4 cellular contexts compared by ENCODE assay signal in the genomic region with DNA sequence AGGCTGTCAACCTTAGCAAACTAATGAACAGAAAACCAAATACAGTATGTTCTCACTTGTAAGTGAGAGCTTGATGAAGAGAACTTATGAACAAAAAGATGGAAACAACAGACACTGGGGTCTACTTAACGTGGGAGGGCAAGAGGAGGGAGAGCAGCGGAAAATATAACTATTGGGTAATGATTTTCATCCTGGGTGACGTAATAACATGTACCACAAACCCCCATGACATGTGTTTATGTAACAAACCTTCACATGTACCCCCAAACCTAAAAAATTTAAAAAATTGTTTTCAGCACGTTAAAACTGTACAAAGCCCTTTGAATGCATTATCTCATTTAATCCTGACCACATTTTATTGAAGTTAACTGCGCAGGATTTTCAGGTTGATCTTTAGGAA.
"Had no signal": no experiment of that assay in that cellular context is flagged by ENCODE, and none has a peak within 500 bp of the region (broad histone marks: within the 10 kb centered on the region; RNA-seq: fewer than 3 reads in every experiment).

No MANE protein-coding gene starts in this region.

- H2AFZ ChIP-seq: GM23338 had no signal

- H3K4me2 ChIP-seq: GM23338 had no signal

- H3K4me3 ChIP-seq: GM23338 had no signal

- DNase-seq: H9, HCEC 1CT, KBM-7 had no signal
